1 cellular context compared by ENCODE assay signal in genomic region chr2:216107320-216107719, GRCh38.
TF ChIP-seq lines count a peak whose summit lies in the region.

No MANE protein-coding gene starts in this region.

TF ChIP-seq in WTC11, 78 proteins besides CTCF, POLR2A, EP300 and RAD21:
- TF ChIP-seq PRDM15 (CRISPR knock-in tag; IDR thresholded peaks at IDR 0.05) (no peak), CBFB (CRISPR knock-in tag; IDR thresholded peaks at IDR 0.05; ENCODE audit: low read depth) (no peak)
TF ChIP-seq in WTC11: peak in this region for 0.
